Comparison of ENCODE assay signal across 20 cellular contexts in genomic region chr5:1961304-1961946, GRCh38.
"Had no signal": no experiment of that assay in that cellular context is flagged by ENCODE, and none has a peak within 500 bp of the region (broad histone marks: within the 10 kb centered on the region; RNA-seq: fewer than 3 reads in every experiment).

No MANE protein-coding gene starts in this region.

- H3K4me3 ChIP-seq: gastrocnemius medialis, mucosa of descending colon, right lobe of liver, skin epidermis, transverse colon, uterus had no signal

- H3K27ac ChIP-seq: gastrocnemius medialis, right lobe of liver, skin epidermis, transverse colon, uterus had no signal

- H3K36me3 ChIP-seq: gastrocnemius medialis, right lobe of liver, transverse colon, uterus had no signal

- H3K4me1 Mint-ChIP-seq: nephron progenitor cell; stimulated activated naive B cell treated with anti-CD40 and anti-IgM and Interleukin-4, amounts not matched to agents 10 μg/mL and 1 μg/mL and 100 μg/mL, for 72 hours; T-helper 17 cell had no signal

- H3K27me3 ChIP-seq: right lobe of liver, transverse colon, uterus had no signal

- DNase-seq: activated CD4-positive, alpha-beta memory T cell treated with anti-CD3 and anti-CD28 coated beads for 36 hours; activated CD4-positive, alpha-beta T cell treated with anti-CD3 and anti-CD28 coated beads for 48 hours; activated CD4-positive, CD25-positive, alpha-beta regulatory T cell; activated naive CD4-positive, alpha-beta T cell treated with anti-CD3 and anti-CD28 coated beads for 36 hours; activated T-cell treated with anti-CD3 and anti-CD28 coated beads, Interleukin-2, amount 50 U/mL, for 48 hours; amygdala; effector CD4-positive, alpha-beta T cell; gastrocnemius medialis; hypothalamus; mesenchymal stem cell; mucosa of descending colon; nephron progenitor cell; nucleus accumbens; posterior cingulate gyrus; right lobe of liver; stimulated activated naive B cell treated with anti-CD40 and anti-IgM and Interleukin-4, amounts not matched to agents 10 μg/mL and 1 μg/mL and 100 μg/mL, for 72 hours; T-helper 17 cell; transverse colon; uterus had no signal

- H3K27ac Mint-ChIP-seq: activated CD4-positive, alpha-beta memory T cell treated with anti-CD3 and anti-CD28 coated beads for 36 hours; activated naive CD4-positive, alpha-beta T cell treated with anti-CD3 and anti-CD28 coated beads for 36 hours; nephron progenitor cell; stimulated activated naive B cell treated with anti-CD40 and anti-IgM and Interleukin-4, amounts not matched to agents 10 μg/mL and 1 μg/mL and 100 μg/mL, for 72 hours; T-helper 17 cell had no signal

- H3K4me3 Mint-ChIP-seq: activated CD4-positive, alpha-beta memory T cell treated with anti-CD3 and anti-CD28 coated beads for 36 hours; activated naive CD4-positive, alpha-beta T cell treated with anti-CD3 and anti-CD28 coated beads for 36 hours; nephron progenitor cell; stimulated activated naive B cell treated with anti-CD40 and anti-IgM and Interleukin-4, amounts not matched to agents 10 μg/mL and 1 μg/mL and 100 μg/mL, for 72 hours; T-helper 17 cell had no signal

- H3K36me3 Mint-ChIP-seq: activated CD4-positive, alpha-beta memory T cell treated with anti-CD3 and anti-CD28 coated beads for 36 hours; stimulated activated naive B cell treated with anti-CD40 and anti-IgM and Interleukin-4, amounts not matched to agents 10 μg/mL and 1 μg/mL and 100 μg/mL, for 72 hours had no signal

- H3K4me1 ChIP-seq: gastrocnemius medialis, right lobe of liver, transverse colon, uterus had no signal

- H3K9me3 Mint-ChIP-seq: activated CD4-positive, alpha-beta memory T cell treated with anti-CD3 and anti-CD28 coated beads for 36 hours; activated naive CD4-positive, alpha-beta T cell treated with anti-CD3 and anti-CD28 coated beads for 36 hours; nephron progenitor cell had no signal

- H3K9me3 ChIP-seq: gastrocnemius medialis, mucosa of descending colon, right lobe of liver, transverse colon, uterus had no signal
